Comparison of ENCODE assay signal across 12 cellular contexts in the genomic region with DNA sequence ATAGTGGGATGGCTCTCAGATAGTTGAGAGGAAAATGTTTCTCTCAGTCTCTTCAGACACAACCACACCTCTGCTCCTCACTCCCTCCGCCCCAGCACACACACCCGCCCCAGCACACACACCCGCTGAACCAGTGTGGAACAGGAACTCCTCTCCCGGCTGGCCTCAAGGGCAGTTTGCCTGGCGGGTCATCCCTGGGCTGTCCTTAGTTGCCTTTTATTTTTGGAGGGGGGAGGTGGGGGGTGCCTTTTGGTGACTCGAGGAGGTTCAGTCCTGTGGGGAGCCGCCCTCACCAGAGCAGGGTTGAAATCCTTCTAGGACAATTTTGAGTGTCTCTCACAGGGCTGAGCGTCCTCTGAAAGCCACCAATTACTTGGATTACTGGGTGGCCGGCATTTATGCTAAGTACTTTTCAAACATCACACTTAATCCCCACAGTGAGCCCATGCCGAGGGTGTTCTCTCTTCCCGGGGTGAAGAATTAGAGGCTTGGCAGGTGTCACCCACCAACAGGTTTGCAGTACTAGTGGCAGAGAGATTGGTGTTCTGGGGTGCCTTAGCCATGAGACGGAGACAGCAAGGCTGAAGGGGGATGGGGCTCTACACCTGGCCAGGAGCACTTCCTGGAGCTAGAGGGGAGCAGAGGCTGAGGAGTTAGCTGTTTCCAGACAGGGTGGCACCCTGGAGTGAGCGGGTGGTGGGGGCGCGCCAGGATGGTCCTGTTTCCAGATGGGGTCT. TPM values are rescaled to one million over a fixed set of nuclear protein-coding genes. Genes with fewer than 3 reads are reported as not detected.
DNase-seq lines count a peak whose midpoint lies in the region; ATAC-seq, FAIRE-seq and TF ChIP-seq lines count a peak whose summit lies in the region.
"Had no signal": no experiment of that assay in that cellular context is flagged by ENCODE, and none has a peak within 500 bp of the region (broad histone marks: within the 10 kb centered on the region; RNA-seq: fewer than 3 reads in every experiment).

No MANE protein-coding gene starts in this region.

- 88% methylated on average over 13 of the region's 15 CpGs for WGBS in HepG2 (ENCODE audit: low lambda C conversion rate)

- no peak for FAIRE-seq in HepG2 (lab: Jason Lieb, UNC)
- FAIRE-seq: A204.1 had no signal

- H3K36me3 ChIP-seq in HepG2 (replicated peaks in 1 of 2; ENCODE audit: control insufficient read depth in 1 of 2, insufficient read depth in 2 of 2, low read length in 2 of 2) = peaks cover 7 to 15% of the 10 kb centered on the region in 2 experiments; a peak in 4 of 5 replicates

- intact Hi-C loops in HepG2 (cut with micrococcal nuclease; ENCODE audit: unreplicated experiment) = no loop called here

- ATAC-seq in HepG2 = no peak
- no peak for ATAC-seq in GM19351 (IDR thresholded peaks at IDR 0.05; ENCODE audit: unreplicated experiment)
- ATAC-seq in GM18868 (IDR thresholded peaks at IDR 0.05; ENCODE audit: unreplicated experiment) = no peak
- ATAC-seq: T-cell had no signal

- POLR2A ChIA-PET in HepG2 (lab: Yijun Ruan, JAX) = no interaction called here

- H3K9me3 ChIP-seq in HepG2 (ENCODE audit: low read length) = no peaks in the 10 kb centered on the region

- TF ChIP-seq EP300 in HepG2 (IDR thresholded peaks at IDR 0.05; ENCODE audit: low read depth in 2 of 2, low read length in 2 of 2) (no peak), HepG2 (CRISPR knock-in tag; IDR thresholded peaks at IDR 0.05; ENCODE audit: borderline replicate concordance) (no peak)

- CTCF ChIA-PET in HepG2 (lab: Yijun Ruan, JAX; ENCODE audit: low intra/inter-chr PET ratio, low total read pairs) = no interaction called here

- no peak for TF ChIP-seq CTCF in HepG2 (CRISPR knock-in tag; IDR thresholded peaks at IDR 0.05)

- peaks cover 0 to 14% of the 10 kb centered on the region in 2 experiments; a peak in 3 of 5 replicates for H3K27me3 ChIP-seq in HepG2 (ENCODE audit: control insufficient read depth in 1 of 2, insufficient read depth in 2 of 2, low read length in 2 of 2)

- no peak overlapping the region for H2AFZ ChIP-seq in HepG2 (ENCODE audit: low read length)

- no peak overlapping the region for H3K9ac ChIP-seq in HepG2 (ENCODE audit: insufficient read depth, low read depth, low read length)

- peak in 1 of 2 experiments; percentile 27; a peak in 1 of 4 replicates for TF ChIP-seq POLR2A in HepG2 (IDR thresholded peaks at IDR 0.05; ENCODE audit: insufficient read depth in 1 of 2, low read depth in 2 of 2, low read length in 2 of 2)

- H3K4me3 ChIP-seq in HepG2 (replicated peaks in 1 of 3; ENCODE audit: insufficient read depth in 1 of 3, low read depth in 2 of 3, low read length in 3 of 3) = no peak overlapping the region

- H3K27ac ChIP-seq in cingulate gyrus (ENCODE audit: low read depth, low read length) (peak overlapping the region; percentile 60), HepG2 (ENCODE audit: extremely low read length, insufficient read depth, low read length) (no peak overlapping the region), temporal lobe (ENCODE audit: low read depth, low read length) (peak overlapping the region; percentile 68)

- H3K4me2 ChIP-seq in HepG2 (ENCODE audit: low read depth, low read length) = no peak overlapping the region

- no TSS peak for BruUV-seq in HepG2 (replicated peaks; lab: Mats Ljungman, UMichigan)

- in situ Hi-C loops in HepG2 (cut with HindIII; ENCODE audit: extremely low pct_ligation_motif_present, low pct_unique_long_range_greater_than_20kb) = no loop called here

- DNase-seq in NCI-H2227 (lab: John Stamatoyannopoulos, UW; ENCODE audit: unreplicated experiment) (peak; percentile 47), NCI-H2227 treated with DMSO at 0.1 percent for 48 hours (lab: John Stamatoyannopoulos, UW) (no peak), HepG2 (ENCODE audit: low spot score) (no peak), NCI-H510A (lab: John Stamatoyannopoulos, UW) (no peak)
- DNase-seq: activated T-cell treated with anti-CD3 and anti-CD28 coated beads, Interleukin-2, amount 50 U/mL, for 1 hour; NCI-H226; T-cell had no signal

- H4K20me1 ChIP-seq in HepG2 (ENCODE audit: insufficient read depth, low read length) = no peaks in the 10 kb centered on the region

- no peak for TF ChIP-seq RAD21 in HepG2 (CRISPR knock-in tag; IDR thresholded peaks at IDR 0.05)

- H3K4me1 ChIP-seq in HepG2 (ENCODE audit: insufficient read depth, low read length) = peaks cover 37% of the 10 kb centered on the region

- no peaks in the 10 kb centered on the region for H3K79me2 ChIP-seq in HepG2 (ENCODE audit: insufficient read depth, low read length)

TF ChIP-seq in HepG2, 621 proteins besides CTCF, POLR2A, EP300 and RAD21 (continues in another document):
- TF ChIP-seq ZNF598 (CRISPR knock-in tag; IDR thresholded peaks at IDR 0.05; ENCODE audit: borderline replicate concordance) (no peak), SNRNP70 (IDR thresholded peaks at IDR 0.05; ENCODE audit: low read depth, low read length) (no peak), NR3C1 (CRISPR knock-in tag; IDR thresholded peaks at IDR 0.05) (no peak), RXRA (CRISPR knock-in tag; IDR thresholded peaks at IDR 0.05) (no peak), ZNF550 (CRISPR knock-in tag; IDR thresholded peaks at IDR 0.05; ENCODE audit: borderline replicate concordance) (no peak), ZNF138 (CRISPR knock-in tag; IDR thresholded peaks at IDR 0.05; ENCODE audit: low read depth) (no peak), RFX5 (IDR thresholded peaks at IDR 0.05; ENCODE audit: low read depth, low read length) (no peak), GZF1 (CRISPR knock-in tag; IDR thresholded peaks at IDR 0.05) (no peak), ZNF432 (CRISPR knock-in tag; IDR thresholded peaks at IDR 0.05; ENCODE audit: borderline replicate concordance) (no peak)
- TF ChIP-seq, protein P1, sequence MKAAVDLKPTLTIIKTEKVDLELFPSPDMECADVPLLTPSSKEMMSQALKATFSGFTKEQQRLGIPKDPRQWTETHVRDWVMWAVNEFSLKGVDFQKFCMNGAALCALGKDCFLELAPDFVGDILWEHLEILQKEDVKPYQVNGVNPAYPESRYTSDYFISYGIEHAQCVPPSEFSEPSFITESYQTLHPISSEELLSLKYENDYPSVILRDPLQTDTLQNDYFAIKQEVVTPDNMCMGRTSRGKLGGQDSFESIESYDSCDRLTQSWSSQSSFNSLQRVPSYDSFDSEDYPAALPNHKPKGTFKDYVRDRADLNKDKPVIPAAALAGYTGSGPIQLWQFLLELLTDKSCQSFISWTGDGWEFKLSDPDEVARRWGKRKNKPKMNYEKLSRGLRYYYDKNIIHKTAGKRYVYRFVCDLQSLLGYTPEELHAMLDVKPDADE (CRISPR knock-in tag; IDR thresholded peaks at IDR 0.05) = no peak

RNA-seq across cellular contexts. Expression of gene RASD1, which starts 2.8 kb away (rescaled TPM):
- total RNA-seq in HepG2 (2016; rRNA removed; fragmentation: Illumina TruSeq; extraction: Trizol) (1.4 and 1.6 TPM in 2 replicates), temporal lobe (7.4 TPM)
- total RNA-seq in HepG2 (2016; cell fraction: cytosol; rRNA removed; fragmentation: Illumina TruSeq; extraction: Trizol; ENCODE audit: low read depth) = 0.71 and 0.91 TPM in 2 replicates
- 1.4 and 1.9 TPM in 2 replicates for total RNA-seq in HepG2 (2016; cell fraction: insoluble cytoplasmic fraction; rRNA removed; fragmentation: Illumina TruSeq; extraction: Trizol)
- 1.5 and 1.7 TPM in 2 replicates for total RNA-seq in HepG2 (2016; cell fraction: membrane; rRNA removed; fragmentation: Illumina TruSeq; extraction: Trizol)
- 0.99 and 1.1 TPM in 2 replicates for total RNA-seq in HepG2 (2016; cell fraction: nucleus; rRNA removed; fragmentation: Illumina TruSeq; extraction: Trizol)
- polyA plus RNA-seq in HepG2 (2011; rRNA removed) = 4.2 and 8.9 TPM in 2 replicates
- 4.3 and 4.7 TPM in 2 replicates for polyA plus RNA-seq in HepG2 (2011; cell fraction: cytosol; rRNA removed)
- polyA plus RNA-seq in HepG2 (2011; cell fraction: nucleus; rRNA removed) = 6.6 and 7.6 TPM in 2 replicates
- 2.1 and 6.2 TPM in 2 replicates for polyA plus RNA-seq in HepG2 (2012)
- polyA plus RNA-seq in HepG2 (2016; cell fraction: cytosol; fragmentation: Illumina TruSeq; extraction: Trizol; ENCODE audit: low read depth) = 0.32 and 0.38 TPM in 2 replicates
- polyA plus RNA-seq in HepG2 (2016; cell fraction: insoluble cytoplasmic fraction; fragmentation: Illumina TruSeq; extraction: Trizol; ENCODE audit: low read depth) = 1.7 and 1.8 TPM in 2 replicates
- 0.63 and 0.72 TPM in 2 replicates for polyA plus RNA-seq in HepG2 (2016; cell fraction: membrane; fragmentation: Illumina TruSeq; extraction: Trizol; ENCODE audit: low read depth)
- polyA plus RNA-seq in HepG2 (2016; cell fraction: nucleus; fragmentation: Illumina TruSeq; extraction: Trizol; ENCODE audit: insufficient read depth, low read depth) = 2.7 and 3.4 TPM in 2 replicates
- polyA minus RNA-seq in HepG2 (2011; rRNA and poly(A)+ RNA removed; ENCODE audit: low replicate concordance) = 3.9 and 12.1 TPM in 2 replicates
- polyA minus RNA-seq in HepG2 (2011; cell fraction: cytosol; rRNA and poly(A)+ RNA removed) = 6.2 and 6.6 TPM in 2 replicates
- polyA minus RNA-seq in HepG2 (2011; cell fraction: nucleus; rRNA and poly(A)+ RNA removed) = 1.7 and 3.1 TPM in 2 replicates

RNA-seq across cellular contexts. Expression of gene MED9, which starts 16.6 kb away (rescaled TPM):
- total RNA-seq in HepG2 (2016; rRNA removed; fragmentation: Illumina TruSeq; extraction: Trizol) = 11.7 and 15.1 TPM in 2 replicates
- total RNA-seq in HepG2 (2016; cell fraction: cytosol; rRNA removed; fragmentation: Illumina TruSeq; extraction: Trizol; ENCODE audit: low read depth) = 4.0 and 4.2 TPM in 2 replicates
- total RNA-seq in HepG2 (2016; cell fraction: insoluble cytoplasmic fraction; rRNA removed; fragmentation: Illumina TruSeq; extraction: Trizol) = 11.7 and 14.4 TPM in 2 replicates
- total RNA-seq in HepG2 (2016; cell fraction: membrane; rRNA removed; fragmentation: Illumina TruSeq; extraction: Trizol) = 9.8 and 10.7 TPM in 2 replicates
- total RNA-seq in HepG2 (2016; cell fraction: nucleus; rRNA removed; fragmentation: Illumina TruSeq; extraction: Trizol) = 10.8 and 11.7 TPM in 2 replicates
- 11.9 and 14.4 TPM in 2 replicates for polyA plus RNA-seq in HepG2 (2011; rRNA removed)
- polyA plus RNA-seq in HepG2 (2011; cell fraction: cytosol; rRNA removed) = 18.3 and 21.5 TPM in 2 replicates
- 15.4 and 17.5 TPM in 2 replicates for polyA plus RNA-seq in HepG2 (2011; cell fraction: nucleus; rRNA removed)
- polyA plus RNA-seq in HepG2 (2012) = 9.2 and 11.4 TPM in 2 replicates
- polyA plus RNA-seq in HepG2 (2016; cell fraction: cytosol; fragmentation: Illumina TruSeq; extraction: Trizol; ENCODE audit: low read depth) = 3.0 and 3.1 TPM in 2 replicates
- polyA plus RNA-seq in HepG2 (2016; cell fraction: insoluble cytoplasmic fraction; fragmentation: Illumina TruSeq; extraction: Trizol; ENCODE audit: low read depth) = 11.2 and 12.0 TPM in 2 replicates
- 6.4 and 7.0 TPM in 2 replicates for polyA plus RNA-seq in HepG2 (2016; cell fraction: membrane; fragmentation: Illumina TruSeq; extraction: Trizol; ENCODE audit: low read depth)
- polyA plus RNA-seq in HepG2 (2016; cell fraction: nucleus; fragmentation: Illumina TruSeq; extraction: Trizol; ENCODE audit: insufficient read depth, low read depth) = 11.4 and 12.6 TPM in 2 replicates
- polyA minus RNA-seq in HepG2 (2011; rRNA and poly(A)+ RNA removed; ENCODE audit: low replicate concordance) = 21.1 and 25.1 TPM in 2 replicates
- 9.8 and 9.9 TPM in 2 replicates for polyA minus RNA-seq in HepG2 (2011; cell fraction: cytosol; rRNA and poly(A)+ RNA removed)
- 24.2 and 25.4 TPM in 2 replicates for polyA minus RNA-seq in HepG2 (2011; cell fraction: nucleus; rRNA and poly(A)+ RNA removed)
- 10.8 TPM for total RNA-seq in temporal lobe
